11 cellular contexts compared by ENCODE assay signal in the genomic region with DNA sequence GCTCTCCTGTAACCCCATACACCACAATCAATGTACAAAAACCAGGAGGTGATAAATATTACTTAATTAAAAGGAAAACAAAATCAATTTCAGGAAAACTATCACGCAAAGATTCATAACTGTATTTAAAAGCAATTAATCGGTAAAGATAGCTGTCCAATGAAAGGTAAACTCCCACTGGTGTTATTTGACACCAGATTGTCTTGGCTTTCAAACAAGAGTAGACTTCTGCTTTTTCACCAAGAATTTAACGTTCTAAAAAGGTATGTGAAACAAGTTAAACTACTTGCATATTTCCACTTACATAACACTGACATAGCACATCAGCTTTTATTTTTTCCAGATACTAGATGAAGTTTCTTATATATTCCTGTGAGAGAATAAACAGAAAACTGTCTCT. TPM values are rescaled to one million over a fixed set of nuclear protein-coding genes. Genes with fewer than 3 reads are reported as not detected.
DNase-seq lines count a peak whose midpoint lies in the region; ATAC-seq and TF ChIP-seq lines count a peak whose summit lies in the region.
"Had no signal": no experiment of that assay in that cellular context is flagged by ENCODE, and none has a peak within 500 bp of the region (broad histone marks: within the 10 kb centered on the region; RNA-seq: fewer than 3 reads in every experiment).

No MANE protein-coding gene starts in this region.

- no peaks in the 10 kb centered on the region for H3K36me3 ChIP-seq in heart right ventricle
- H3K36me3 ChIP-seq in esophagus squamous epithelium, result no peaks in the 10 kb centered on the region
- no peaks in the 10 kb centered on the region for H3K36me3 ChIP-seq in neuron (ENCODE audit: insufficient read depth, low read length)
- no peaks in the 10 kb centered on the region for H3K36me3 ChIP-seq in uterus

- H3K27ac ChIP-seq in heart right ventricle, result peak overlapping the region in 8 of 10 donors; percentile 93 to 99 (median 98)
- H3K27ac ChIP-seq in esophagus squamous epithelium, result peak overlapping the region in 2 of 4 donors; percentile 95 to 97
- H3K27ac ChIP-seq in uterus, result peak overlapping the region in 1 of 2 donors; percentile 47
- H3K27ac ChIP-seq: C4-2B had no signal

- H2AFZ ChIP-seq in neuron (ENCODE audit: low read depth, low read length), result no peak overlapping the region

- TF ChIP-seq POLR2A in esophagus squamous epithelium (IDR thresholded peaks at IDR 0.05) (no peak), uterus (IDR thresholded peaks at IDR 0.05) (no peak)

- intact Hi-C loops in heart right ventricle (cut with DNase I) (loop anchor here (2.0 to 10.0 kb wide), 26 partner anchors 39 to 871 kb away; no protein-coding TSS in a partner anchor), cardiac septum (cut with DNase I) (loop anchor here (5.0 to 10.0 kb wide), 9 partner anchors 39 to 711 kb away; no protein-coding TSS in a partner anchor), esophagus squamous epithelium (cut with DNase I) (no loop called here), uterus (cut with DNase I; ENCODE audit: low total_unique reads) (loop anchor here (10.0 kb wide), 1 partner anchor 1201 kb away; no protein-coding TSS in a partner anchor)

- H3K4me3 ChIP-seq in heart right ventricle, result peak overlapping the region in 9 of 10 donors; percentile 76 to 98 (median 94)
- H3K4me3 ChIP-seq in esophagus squamous epithelium, result peak overlapping the region in 3 of 4 donors; percentile 76 to 96 (median 79)
- H3K4me3 ChIP-seq in neuron (ENCODE audit: low read length), result peak overlapping the region; percentile 74
- peak overlapping the region; percentile 76 to 77 for H3K4me3 ChIP-seq in uterus

- 18 to 34% methylated on average over 3 of the region's 3 CpGs for whole genome bisulfite sequencing in heart right ventricle, 2 donors
- WGBS in esophagus squamous epithelium, 2 donors, result 10 to 14% methylated on average over 3 of the region's 3 CpGs

- no peak for DNase-seq in heart right ventricle
- no peak for DNase-seq in cardiac septum (ENCODE audit: low spot score)
- no peak for DNase-seq in esophagus squamous epithelium (lab: John Stamatoyannopoulos, UW)
- no peak for DNase-seq in uterus
- no peak for DNase-seq in activated effector memory CD4-positive, alpha-beta T cell treated with Interleukin-2 at 50 U/mL for 16 hours
- DNase-seq in A172 (ENCODE audit: low spot score), result no peak
- DNase-seq: amygdala; stimulated activated CD4-positive, alpha-beta T cell treated with anti-CD3 and anti-CD28 coated beads, Interleukin-4, amount 100 ng/mL, for 4 hours had no signal

- ATAC-seq in heart right ventricle (no peak), GM18870 (IDR thresholded peaks at IDR 0.05; ENCODE audit: unreplicated experiment) (no peak)

- H3K9me3 ChIP-seq in heart right ventricle, result no peaks in the 10 kb centered on the region
- no peaks in the 10 kb centered on the region for H3K9me3 ChIP-seq in esophagus squamous epithelium
- peaks cover 4% of the 10 kb centered on the region for H3K9me3 ChIP-seq in neuron (ENCODE audit: low read length)
- H3K9me3 ChIP-seq in uterus, result no peaks in the 10 kb centered on the region

- no peak for TF ChIP-seq CTCF in heart right ventricle (IDR thresholded peaks at IDR 0.05)
- no peak for TF ChIP-seq CTCF in esophagus squamous epithelium (IDR thresholded peaks at IDR 0.05)
- TF ChIP-seq CTCF in uterus (IDR thresholded peaks at IDR 0.05), result no peak

- peaks cover 3 to 76% (median 52%) of the 10 kb centered on the region in 9 donors for H3K4me1 ChIP-seq in heart right ventricle
- peaks cover 29 to 82% (median 44%) of the 10 kb centered on the region in 3 donors for H3K4me1 ChIP-seq in esophagus squamous epithelium
- peaks cover 53% of the 10 kb centered on the region for H3K4me1 ChIP-seq in neuron (ENCODE audit: insufficient read depth, low read length)
- H3K4me1 ChIP-seq in uterus, result no peaks in the 10 kb centered on the region

- H3K27me3 ChIP-seq in heart right ventricle (no peaks in the 10 kb centered on the region), esophagus squamous epithelium (peaks cover 0 to 13% (median 0%) of the 10 kb centered on the region in 4 donors), neuron (ENCODE audit: insufficient read depth, low read length) (no peaks in the 10 kb centered on the region), uterus (no peaks in the 10 kb centered on the region)

RNA-seq across cellular contexts. Expression of gene PLPP3, which starts 3.5 kb away (rescaled TPM):
- total RNA-seq in heart right ventricle, result 100 to 1,000 TPM in 2 of 10 donors, 10 to 100 TPM in 8; 59.4 to 136 (median 81.4) TPM
- polyA plus RNA-seq in heart right ventricle, result 10 to 100 TPM; 16.2 to 61.2 TPM
- total RNA-seq in cardiac septum, result 61.0 TPM
- 100 to 1,000 TPM in 1 of 4 donors, 10 to 100 TPM in 3; 16.5 to 116 (median 33.5) TPM for total RNA-seq in esophagus squamous epithelium
- total RNA-seq in uterus, result 100 to 1,000 TPM in 2 of 4 donors, 10 to 100 TPM in 2; 76.3 to 315 (median 140) TPM
- 2.8 and 5.9 TPM in 2 replicates for total RNA-seq in A172 (2014; rRNA removed; shearing (Covaris generic))
